32 cellular contexts compared by ENCODE assay signal in genomic region chr21:14084701-14085100, GRCh38.
"Had no signal": no experiment of that assay in that cellular context is flagged by ENCODE, and none has a peak within 500 bp of the region (broad histone marks: within the 10 kb centered on the region; RNA-seq: fewer than 3 reads in every experiment).

No MANE protein-coding gene starts in this region.

- H3K27ac ChIP-seq: ascending aorta, breast epithelium, cardiac muscle cell, colonic mucosa, epithelial cell of prostate, esophagus squamous epithelium, gastroesophageal sphincter, WERI-Rb-1 had no signal

- H3K4me1 ChIP-seq: ascending aorta, breast epithelium, colonic mucosa, esophagus squamous epithelium, gastroesophageal sphincter had no signal

- H3K9me3 ChIP-seq: colonic mucosa had no signal

- ATAC-seq: activated CD4-positive, CD25-positive, alpha-beta regulatory T cell treated with anti-CD3 and anti-CD28 coated beads, Interleukin-2, amount 50 U/mL, for 24 hours; activated CD8-positive, alpha-beta memory T cell treated with anti-CD3 and anti-CD28 coated beads, Interleukin-2, amount 10 ng/mL, durations not matched to agents 7 days and 5 days; activated CD8-positive, alpha-beta T cell treated with anti-CD3 and anti-CD28 coated beads for 36 hours; activated naive CD4-positive, alpha-beta T cell treated with anti-CD3 and anti-CD28 coated beads, Interleukin-2, amount 50 U/mL, for 72 hours; activated T-cell treated with anti-CD3 and anti-CD28 coated beads, Interleukin-2, amount 50 U/mL, for 72 hours; gastroesophageal sphincter; T-cell; T-helper 17 cell had no signal

- DNase-seq: activated B cell treated with CpG ODN at 0.5 μM for 24 hours; activated CD4-positive, alpha-beta T cell treated with anti-CD3 and anti-CD28 coated beads for 48 hours; activated CD4-positive, alpha-beta T cell treated with anti-CD3 and anti-CD28 coated beads, Interleukin-2, amount 50 U/mL, for 1 hour; activated CD4-positive, alpha-beta T cell treated with anti-CD3 and anti-CD28 coated beads, Interleukin-2, amount 50 U/mL, for 48 hours; activated CD8-positive, alpha-beta memory T cell treated with anti-CD3 and anti-CD28 coated beads, Interleukin-2, amount 10 ng/mL, durations not matched to agents 7 days and 5 days; activated CD8-positive, alpha-beta memory T cell treated with anti-CD3 and anti-CD28 coated beads, Interleukin-2, amount 50 U/mL, for 4 hours; activated CD8-positive, alpha-beta T cell treated with anti-CD3 and anti-CD28 coated beads for 36 hours; activated gamma-delta T cell; activated naive CD4-positive, alpha-beta T cell; activated naive CD4-positive, alpha-beta T cell treated with anti-CD3 and anti-CD28 coated beads, Interleukin-2, amount 10 ng/mL, durations not matched to agents 7 days and 5 days; activated naive CD8-positive, alpha-beta T cell treated with anti-CD3 and anti-CD28 coated beads, Interleukin-2, amount 10 ng/mL, durations not matched to agents 7 days and 5 days; activated T-cell treated with anti-CD3 and anti-CD28 coated beads for 4 hours; activated T-cell treated with anti-CD3 and anti-CD28 coated beads, Interleukin-2, amount 50 U/mL, for 24 hours; activated T-cell treated with anti-CD3 and anti-CD28 coated beads, Interleukin-2, amount 50 U/mL, for 72 hours; central memory CD4-positive, alpha-beta T cell; cerebellar nuclear complex; colonic mucosa; effector CD8-positive, alpha-beta T cell; esophagus squamous epithelium; foreskin melanocyte; SW 1271; T-cell; T-helper 17 cell; T1000; WERI-Rb-1 had no signal

- H3K36me3 ChIP-seq: ascending aorta, breast epithelium, cardiac muscle cell, colonic mucosa had no signal

- H3K4me3 ChIP-seq: ascending aorta, breast epithelium, cardiac muscle cell, colonic mucosa, esophagus squamous epithelium, gastroesophageal sphincter had no signal

- H3K27me3 ChIP-seq: ascending aorta, breast epithelium, cardiac muscle cell, colonic mucosa, esophagus squamous epithelium, gastroesophageal sphincter had no signal
